In genomic region chr4:148426643-148427042, GRCh38 we compare ENCODE assay signal across 30 cellular contexts.
"Had no signal": no experiment of that assay in that cellular context is flagged by ENCODE, and none has a peak within 500 bp of the region (broad histone marks: within the 10 kb centered on the region; RNA-seq: fewer than 3 reads in every experiment).

No MANE protein-coding gene starts in this region.

- H3K36me3 Mint-ChIP-seq: natural killer cell treated with Interleukin-12 subunit alpha and Interleukin-12 subunit beta and Interleukin-15 and Interleukin-18, amount 100 ng/mL, for 72 hours had no signal

- H3K9me3 Mint-ChIP-seq: natural killer cell treated with Interleukin-12 subunit alpha and Interleukin-12 subunit beta and Interleukin-15 and Interleukin-18, amount 100 ng/mL, for 72 hours; stimulated activated naive B cell treated with anti-CD40 and anti-IgM and Interleukin-4, amounts not matched to agents 10 μg/mL and 1 μg/mL and 100 μg/mL, for 72 hours had no signal

- ATAC-seq: activated CD4-positive, CD25-positive, alpha-beta regulatory T cell treated with anti-CD3 and anti-CD28 coated beads, Interleukin-2, amount 50 U/mL, for 24 hours; gastrocnemius medialis; mucosa of descending colon; natural killer cell treated with Interleukin-12 subunit alpha and Interleukin-12 subunit beta and Interleukin-15 and Interleukin-18, amount 100 ng/mL, for 72 hours; psoas muscle; stimulated activated naive B cell treated with anti-CD40 and anti-IgM and Interleukin-4, amounts not matched to agents 10 μg/mL and 1 μg/mL and 100 μg/mL, for 72 hours had no signal

- H3K27ac Mint-ChIP-seq: natural killer cell treated with Interleukin-12 subunit alpha and Interleukin-12 subunit beta and Interleukin-15 and Interleukin-18, amount 100 ng/mL, for 72 hours; stimulated activated naive B cell treated with anti-CD40 and anti-IgM and Interleukin-4, amounts not matched to agents 10 μg/mL and 1 μg/mL and 100 μg/mL, for 72 hours had no signal

- H3K4me1 ChIP-seq: adrenal gland, colonic mucosa had no signal

- H3K4me3 Mint-ChIP-seq: activated naive CD4-positive, alpha-beta T cell treated with anti-CD3 and anti-CD28 coated beads, Interleukin-2, amount 50 U/mL, for 24 hours; natural killer cell treated with Interleukin-12 subunit alpha and Interleukin-12 subunit beta and Interleukin-15 and Interleukin-18, amount 100 ng/mL, for 72 hours; stimulated activated naive B cell treated with anti-CD40 and anti-IgM and Interleukin-4, amounts not matched to agents 10 μg/mL and 1 μg/mL and 100 μg/mL, for 72 hours had no signal

- H3K4me3 ChIP-seq: adrenal gland, body of pancreas, colonic mucosa, gastrocnemius medialis, left ventricle myocardium inferior, lung, mucosa of descending colon, pancreas, psoas muscle, stomach, thyroid gland, upper lobe of left lung, vagina had no signal

- FAIRE-seq: islet of Langerhans, pancreas had no signal

- H3K27me3 ChIP-seq: adrenal gland, body of pancreas, colonic mucosa, gastrocnemius medialis, pancreas, stomach, thyroid gland, upper lobe of left lung, vagina had no signal

- H3K36me3 ChIP-seq: adrenal gland, colonic mucosa, gastrocnemius medialis, left ventricle myocardium inferior, neutrophil, pancreas, stomach, thyroid gland, upper lobe of left lung, vagina, WERI-Rb-1 had no signal

- H3K27ac ChIP-seq: adrenal gland, colonic mucosa, gastrocnemius medialis, left ventricle myocardium inferior, neutrophil, psoas muscle, stomach, thyroid gland, upper lobe of left lung, vagina, WERI-Rb-1 had no signal

- DNase-seq: activated CD4-positive, alpha-beta T cell treated with anti-CD3 and anti-CD28 coated beads for 48 hours; activated CD4-positive, alpha-beta T cell treated with anti-CD3 and anti-CD28 coated beads, Interleukin-2, amount 50 U/mL, for 48 hours; activated CD8-positive, alpha-beta memory T cell treated with anti-CD3 and anti-CD28 coated beads for 24 hours; activated gamma-delta T cell treated with Interleukin-2 at 50 U/mL for 16 hours; adrenal gland; aorta; body of pancreas; colonic mucosa; effector CD8-positive, alpha-beta T cell; gastrocnemius medialis; glutamatergic neuron; left ventricle myocardium inferior; mucosa of descending colon; pancreas; psoas muscle; stimulated activated CD4-positive, alpha-beta T cell treated with anti-CD3 and anti-CD28 coated beads, Interleukin-15, amount 100 ng/mL, for 24 hours; stimulated activated CD4-positive, alpha-beta T cell treated with anti-CD3 and anti-CD28 coated beads, Interleukin-2, amount 100 ng/mL, for 24 hours; stimulated activated naive B cell treated with anti-CD40 and anti-IgM and Interleukin-4, amounts not matched to agents 10 μg/mL and 1 μg/mL and 100 μg/mL, for 72 hours; stomach; T1000; thyroid gland; upper lobe of left lung; WERI-Rb-1 had no signal

- H3K27me3 Mint-ChIP-seq: activated naive CD4-positive, alpha-beta T cell treated with anti-CD3 and anti-CD28 coated beads, Interleukin-2, amount 50 U/mL, for 24 hours; stimulated activated naive B cell treated with anti-CD40 and anti-IgM and Interleukin-4, amounts not matched to agents 10 μg/mL and 1 μg/mL and 100 μg/mL, for 72 hours had no signal

- H3K9me3 ChIP-seq: adrenal gland, body of pancreas, colonic mucosa, gastrocnemius medialis, left ventricle myocardium inferior, mucosa of descending colon, neutrophil, pancreas, psoas muscle, stomach, thyroid gland, upper lobe of left lung, vagina had no signal
